In genomic region chr13:20090349-20090748, GRCh38 we compare ENCODE assay signal across 15 cellular contexts.
DNase-seq lines count a peak whose midpoint lies in the region; ATAC-seq, FAIRE-seq and TF ChIP-seq lines count a peak whose summit lies in the region.
"Had no signal": no experiment of that assay in that cellular context is flagged by ENCODE, and none has a peak within 500 bp of the region (broad histone marks: within the 10 kb centered on the region; RNA-seq: fewer than 3 reads in every experiment).

No MANE protein-coding gene starts in this region.

- H3K9me2 ChIP-seq in GM23248 (ENCODE audit: insufficient read depth) = no peaks in the 10 kb centered on the region

- no peaks in the 10 kb centered on the region for H3K79me2 ChIP-seq in GM23248 (ENCODE audit: insufficient read depth)

- no peak overlapping the region for H3K4me2 ChIP-seq in GM23248 (ENCODE audit: unreplicated experiment)

- no peak overlapping the region for H3K27ac ChIP-seq in GM23248
- H3K27ac ChIP-seq in kidney (ENCODE audit: low read depth in 2 of 2, low read length in 2 of 2) = no peak overlapping the region

- WGBS in GM23248 (ENCODE audit: low coverage in 1 of 2, low lambda C conversion rate in 2 of 2, missing lambda C conversion rate in 2 of 2), 2 experiments = 62% methylated on average over 1 of the region's 1 CpG

- H2AFZ ChIP-seq in GM23248 = no peak overlapping the region

- intact Hi-C loops in kidney (cut with DNase I) = no loop called here

- H3K9ac ChIP-seq in GM23248 = no peak overlapping the region
- no peak overlapping the region for H3K9ac ChIP-seq in kidney (ENCODE audit: low read length in 2 of 2)

- no peaks in the 10 kb centered on the region for H3K9me3 ChIP-seq in BE2C
- H3K9me3 ChIP-seq in GM23248 (ENCODE audit: low read depth) = no peaks in the 10 kb centered on the region
- H3K9me3 ChIP-seq in kidney (ENCODE audit: control insufficient read depth in 1 of 2, low read length in 2 of 2) = no peaks in the 10 kb centered on the region

- peaks cover 24% of the 10 kb centered on the region for H3F3A ChIP-seq in GM23248 (ENCODE audit: insufficient read depth)

- H3K27ac Mint-ChIP-seq in nephron progenitor cell = no peak overlapping the region

- no peaks in the 10 kb centered on the region for H4K20me1 ChIP-seq in GM23248 (ENCODE audit: insufficient read depth)

- no peaks in the 10 kb centered on the region for H3K4me1 ChIP-seq in BE2C
- no peaks in the 10 kb centered on the region for H3K4me1 ChIP-seq in GM23248 (ENCODE audit: insufficient read depth)
- no peaks in the 10 kb centered on the region for H3K4me1 ChIP-seq in kidney (ENCODE audit: control insufficient read depth in 1 of 2, insufficient read depth in 1 of 2, low read depth in 1 of 2, low read length in 2 of 2)

- in situ Hi-C loops in GM23248 (cut with MboI) (no loop called here), SK-MEL-5 (cut with HindIII; ENCODE audit: low pct_unique_long_range_greater_than_20kb, low sequenced_read_pairs) (no loop called here)

- H3K9me3 Mint-ChIP-seq in nephron progenitor cell = no peaks in the 10 kb centered on the region
- H3K9me3 Mint-ChIP-seq: activated T-cell treated with anti-CD3 and anti-CD28 coated beads, Interleukin-2, amount 50 U/mL, for 4 hours; naive B cell had no signal

- H3K4me3 Mint-ChIP-seq in nephron progenitor cell = no peak overlapping the region
- H3K4me3 Mint-ChIP-seq: activated T-cell treated with anti-CD3 and anti-CD28 coated beads, Interleukin-2, amount 50 U/mL, for 4 hours; naive B cell had no signal

- no peaks in the 10 kb centered on the region; the same call in 1 of the 2 replicates for H3K27me3 ChIP-seq in BE2C
- H3K27me3 ChIP-seq in GM23248 (replicated peaks; ENCODE audit: insufficient read depth) = no peaks in the 10 kb centered on the region

- TF ChIP-seq CTCF in BE2C (IDR thresholded peaks at IDR 0.05; ENCODE audit: low read depth, low read length) (peak; percentile 30), kidney (IDR thresholded peaks at IDR 0.05; ENCODE audit: borderline replicate concordance, extremely low read depth, insufficient read depth) (peak; percentile 14), nephron progenitor cell (IDR thresholded peaks at IDR 0.05) (no peak)

- peaks cover 6% of the 10 kb centered on the region for H3K36me3 ChIP-seq in BE2C
- peaks cover 18% of the 10 kb centered on the region for H3K36me3 ChIP-seq in GM23248 (ENCODE audit: low read depth)
- peaks cover 1 to 9% of the 10 kb centered on the region in 2 donors for H3K36me3 ChIP-seq in kidney (ENCODE audit: control insufficient read depth in 1 of 2, insufficient read depth in 2 of 2, low read length in 2 of 2)

- DNase-seq in BE2C (no peak), GM23248 (peak; percentile 38), SK-MEL-5 (ENCODE audit: low read depth, low spot score) (peak; percentile 48), kidney (no peak), NCI-H524 treated with DMSO at 0.1 percent for 48 hours (lab: John Stamatoyannopoulos, UW) (no peak), nephron progenitor cell (no peak), HPDE6-E6E7 (ENCODE audit: extremely low spot score) (no peak)
- DNase-seq: activated CD4-positive, CD25-positive, alpha-beta regulatory T cell; activated T-cell treated with anti-CD3 and anti-CD28 coated beads, Interleukin-2, amount 50 U/mL, for 4 hours; DMS153; naive B cell; NCI-H2029; stimulated activated CD8-positive, alpha-beta memory T cell treated with anti-CD3 and anti-CD28 coated beads, Interleukin-4, amount 100 ng/mL, for 48 hours had no signal

- H3K27me3 Mint-ChIP-seq in nephron progenitor cell (ENCODE audit: low read depth, poor library complexity) = peaks cover 4% of the 10 kb centered on the region
- H3K27me3 Mint-ChIP-seq: naive B cell had no signal

- FAIRE-seq in kidney (lab: Jason Lieb, UNC) = no peak
- FAIRE-seq: endothelial cell of umbilical vein had no signal

- H3K4me1 Mint-ChIP-seq in nephron progenitor cell = no peaks in the 10 kb centered on the region
- H3K4me1 Mint-ChIP-seq: naive B cell had no signal

- H3K36me3 Mint-ChIP-seq in nephron progenitor cell (ENCODE audit: low read depth) = peaks cover 14% of the 10 kb centered on the region
- H3K36me3 Mint-ChIP-seq: naive B cell had no signal

- ATAC-seq in HG02798 (IDR thresholded peaks at IDR 0.05; ENCODE audit: poor library complexity, unreplicated experiment) = no peak
- ATAC-seq: activated T-cell treated with anti-CD3 and anti-CD28 coated beads, Interleukin-2, amount 50 U/mL, for 4 hours had no signal

- H3K4me3 ChIP-seq in BE2C (ENCODE audit: low read depth, low read length) (no peak overlapping the region), GM23248 (no peak overlapping the region), kidney (ENCODE audit: low read length in 2 of 2) (no peak overlapping the region)

Comparison
In these comparisons a context has a peak if more than half of its experiments do, and no peak if none do; other contexts are left out.
1. DNase-seq: peak in GM23248 (single experiment) and SK-MEL-5 (single experiment); none in BE2C (single experiment), kidney (single experiment), NCI-H524 treated with DMSO at 0.1 percent for 48 hours (single experiment), nephron progenitor cell (single experiment) and HPDE6-E6E7 (single experiment).